9 cellular contexts compared by ENCODE assay signal in the genomic region with DNA sequence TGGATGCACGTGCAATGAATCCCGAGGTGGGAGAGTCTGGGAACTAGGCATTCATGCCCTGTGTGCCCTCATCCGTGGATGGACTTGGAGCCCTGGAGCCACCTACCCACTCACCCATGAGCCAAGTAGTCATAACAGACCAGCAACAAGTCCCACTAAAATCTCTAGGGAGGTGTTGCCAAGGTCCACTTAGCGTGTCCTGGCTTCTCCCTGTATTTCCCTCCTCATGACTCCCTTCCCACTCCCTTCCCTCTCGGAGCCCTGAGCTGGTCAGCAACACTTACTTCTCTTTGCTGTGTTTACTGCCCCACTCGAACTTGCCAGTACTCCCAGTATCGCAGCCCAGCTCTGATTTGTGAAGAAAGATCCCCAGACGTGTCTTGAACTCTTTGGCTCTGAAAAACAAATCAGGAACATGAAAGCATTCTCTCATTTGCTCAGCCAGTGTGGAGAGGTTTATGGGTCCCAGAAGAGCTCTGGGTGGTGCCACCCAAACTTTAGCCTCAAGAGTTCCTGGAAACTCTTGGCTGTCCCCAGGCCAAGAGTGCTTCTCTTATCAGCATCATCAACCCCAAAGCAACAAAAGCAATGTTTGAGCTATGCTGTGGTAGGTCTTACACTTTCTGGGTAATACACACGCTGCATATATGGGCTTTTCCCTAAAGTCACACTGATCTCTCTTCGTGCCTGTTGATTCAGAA. TPM values are rescaled to one million over a fixed set of nuclear protein-coding genes. Genes with fewer than 3 reads are reported as not detected.
DNase-seq lines count a peak whose midpoint lies in the region; ATAC-seq, FAIRE-seq and TF ChIP-seq lines count a peak whose summit lies in the region.
"Had no signal": no experiment of that assay in that cellular context is flagged by ENCODE, and none has a peak within 500 bp of the region (broad histone marks: within the 10 kb centered on the region; RNA-seq: fewer than 3 reads in every experiment).

No MANE protein-coding gene starts in this region.

- H3K9me2 ChIP-seq in DOHH2 (replicated peaks; ENCODE audit: control insufficient read depth, low read length) (no peaks in the 10 kb centered on the region), Loucy (replicated peaks; ENCODE audit: low read depth, low read length) (no peaks in the 10 kb centered on the region)

- peak overlapping the region; percentile 47 for H2BK12ac ChIP-seq in trophoblast cell (ENCODE audit: low read length)

- no peak overlapping the region for H2AK5ac ChIP-seq in trophoblast cell (ENCODE audit: low read length)

- no peak for ATAC-seq in GM18505 (IDR thresholded peaks at IDR 0.05; ENCODE audit: unreplicated experiment)

- no peak overlapping the region for H3K23ac ChIP-seq in trophoblast cell (ENCODE audit: low read length)

- peak overlapping the region; percentile 78 for H3K4ac ChIP-seq in trophoblast cell (ENCODE audit: low read depth, low read length)

- H3K4me1 ChIP-seq in DOHH2 (ENCODE audit: control insufficient read depth, low read length): peaks cover 60% of the 10 kb centered on the region
- H3K4me1 ChIP-seq in Loucy (ENCODE audit: insufficient read depth, low read length, poor library complexity, severe bottlenecking): peaks cover 31% of the 10 kb centered on the region
- peaks cover 25 to 26% of the 10 kb centered on the region in 2 experiments for H3K4me1 ChIP-seq in trophoblast cell (ENCODE audit: control insufficient read depth in 1 of 2, insufficient read depth in 2 of 2, low read length in 2 of 2)

- TF ChIP-seq CTCF in DOHH2 (IDR thresholded peaks at IDR 0.05; ENCODE audit: low read depth, low read length, poor library complexity, severe bottlenecking) (no peak), Loucy (conservative IDR thresholded peaks at IDR 0.05; ENCODE audit: low read length) (no peak), bronchial epithelial cell (IDR thresholded peaks at IDR 0.05; ENCODE audit: insufficient read depth, low read length, severe bottlenecking) (no peak)

- peak overlapping the region; percentile 61 for H3K27ac ChIP-seq in DOHH2 (ENCODE audit: low read depth, low read length)
- H3K27ac ChIP-seq in trophoblast cell (ENCODE audit: low read depth, low read length): peak overlapping the region; percentile 22

- H2BK5ac ChIP-seq in trophoblast cell (ENCODE audit: low read depth, low read length, poor library complexity): peak overlapping the region; percentile 42

- H4K8ac ChIP-seq in trophoblast cell (ENCODE audit: low read depth, low read length): peak overlapping the region; percentile 23

- H3F3A ChIP-seq in DOHH2 (ENCODE audit: control insufficient read depth, insufficient read depth) (peaks cover 22% of the 10 kb centered on the region), Loucy (ENCODE audit: low read depth) (no peaks in the 10 kb centered on the region; the same call in 1 of the 2 replicates)

- WGBS in trophoblast cell (ENCODE audit: extremely low coverage, insufficient coverage, insufficient read length): no CpG with 5 or more reads among the region's 10 CpGs

- peak overlapping the region; percentile 79 for H3K18ac ChIP-seq in trophoblast cell (ENCODE audit: low read length)

- H2BK120ac ChIP-seq in trophoblast cell (ENCODE audit: insufficient read depth, low read length, poor library complexity): peak overlapping the region; percentile 25

- no peak overlapping the region for H2AFZ ChIP-seq in Loucy (ENCODE audit: low read length)
- H2AFZ ChIP-seq in trophoblast cell (ENCODE audit: insufficient read depth, low read length, poor library complexity): no peak overlapping the region

- H3K4me2 ChIP-seq in DOHH2 (ENCODE audit: low read length): peak overlapping the region; percentile 95
- peak overlapping the region; percentile 84 for H3K4me2 ChIP-seq in Loucy (ENCODE audit: low read depth, low read length, poor library complexity, severe bottlenecking)
- peak overlapping the region; percentile 76 for H3K4me2 ChIP-seq in trophoblast cell (ENCODE audit: low read length)

- no peak for FAIRE-seq in bronchial epithelial cell (lab: Jason Lieb, UNC)

- H3K9ac ChIP-seq in Loucy (ENCODE audit: low read depth, low read length, poor library complexity, severe bottlenecking): peak overlapping the region; percentile 71
- H3K9ac ChIP-seq in trophoblast cell (ENCODE audit: low read length): peak overlapping the region; percentile 10

- H4K12ac ChIP-seq in trophoblast cell (ENCODE audit: low read depth, low read length): no peak overlapping the region

- H4K91ac ChIP-seq in trophoblast cell (ENCODE audit: low read depth, low read length): peak overlapping the region; percentile 59

- H3K14ac ChIP-seq in trophoblast cell (ENCODE audit: low read length): peak overlapping the region; percentile 73

- peak overlapping the region; percentile 87 for H3K4me3 ChIP-seq in DOHH2 (ENCODE audit: low read length)
- H3K4me3 ChIP-seq in Loucy (ENCODE audit: low read length, poor library complexity, severe bottlenecking): peak overlapping the region; percentile 76
- peak overlapping the region; percentile 60 for H3K4me3 ChIP-seq in bronchial epithelial cell (ENCODE audit: low read depth, low read length)
- peak overlapping the region; percentile 61 for H3K4me3 ChIP-seq in trophoblast cell (ENCODE audit: low read depth, low read length)

- H3K27me3 ChIP-seq in DOHH2 (ENCODE audit: control insufficient read depth, low read length): no peaks in the 10 kb centered on the region
- no peaks in the 10 kb centered on the region for H3K27me3 ChIP-seq in Loucy (ENCODE audit: insufficient read depth, low read length, poor library complexity, severe bottlenecking)
- no peaks in the 10 kb centered on the region for H3K27me3 ChIP-seq in bronchial epithelial cell (ENCODE audit: control insufficient read depth, insufficient read depth, low read length)
- H3K27me3 ChIP-seq in trophoblast cell (ENCODE audit: insufficient read depth, low read length): no peaks in the 10 kb centered on the region

- H3K9me3 ChIP-seq in DOHH2 (ENCODE audit: control insufficient read depth, insufficient read depth, low read length): no peaks in the 10 kb centered on the region
- H3K9me3 ChIP-seq in Loucy (ENCODE audit: insufficient read depth, low read depth, low read length): no peaks in the 10 kb centered on the region
- peaks cover 3% of the 10 kb centered on the region for H3K9me3 ChIP-seq in trophoblast cell (ENCODE audit: insufficient read depth, low read depth, low read length)

- H4K20me1 ChIP-seq in DOHH2 (ENCODE audit: control insufficient read depth, insufficient read depth, low read depth, low read length) (peaks cover 24% of the 10 kb centered on the region), Loucy (ENCODE audit: insufficient read depth, low read length, poor library complexity, severe bottlenecking) (no peaks in the 10 kb centered on the region)

- H3K79me1 ChIP-seq in trophoblast cell (ENCODE audit: low read length): peaks cover 21% of the 10 kb centered on the region

- H3K79me2 ChIP-seq in DOHH2 (ENCODE audit: control insufficient read depth, low read length) (peaks cover 45% of the 10 kb centered on the region), Loucy (ENCODE audit: insufficient read depth, low read length) (0 out of 2 replicates have a peak, but pooled peaks cover 2% of the 10 kb centered on the region), trophoblast cell (ENCODE audit: control insufficient read depth, insufficient read depth, low read length, poor library complexity) (peaks cover 19% of the 10 kb centered on the region)

- TF ChIP-seq POLR2A in GM18505 (IDR thresholded peaks at IDR 0.05; ENCODE audit: borderline replicate concordance, extremely low read depth, insufficient read depth, insufficient read length): no peak

- H3K36me3 ChIP-seq in DOHH2 (ENCODE audit: control insufficient read depth, low read length) (peaks cover 58% of the 10 kb centered on the region), Loucy (ENCODE audit: insufficient read depth, low read length) (no peaks in the 10 kb centered on the region), bronchial epithelial cell (ENCODE audit: control insufficient read depth, insufficient read depth, low read length) (peaks cover 11% of the 10 kb centered on the region), trophoblast cell (ENCODE audit: control insufficient read depth in 1 of 2, insufficient read depth in 2 of 2, low read length in 2 of 2) (peaks cover 27 to 33% of the 10 kb centered on the region in 2 experiments)

- DNase-seq in bronchial epithelial cell (ENCODE audit: low read depth) (no peak), trophoblast cell (peak; percentile 54 to 66), NCI-H345 (lab: John Stamatoyannopoulos, UW) (no peak), DMS 273 (lab: John Stamatoyannopoulos, UW; ENCODE audit: unreplicated experiment) (no peak), SHP77 treated with DMSO at 0.1 percent for 48 hours (lab: John Stamatoyannopoulos, UW) (no peak)
- DNase-seq: NCI-H1436 treated with DMSO at 0.1 percent for 48 hours had no signal

RNA-seq across cellular contexts. Expression of gene RGS16, which starts 1.1 kb away (rescaled TPM):
- total RNA-seq in bronchial epithelial cell: 3.5 and 3.7 TPM in 2 replicates
- polyA plus RNA-seq in trophoblast cell (2013): 138 and 141 TPM in 2 replicates

RNA-seq across cellular contexts. Expression of gene RNASEL, which starts 14.0 kb away (rescaled TPM):
- 3.2 and 7.9 TPM in 2 replicates for total RNA-seq in bronchial epithelial cell
- polyA plus RNA-seq in trophoblast cell (2013): 1.2 and 1.4 TPM in 2 replicates

Comparison
In these comparisons a context has a peak if more than half of its experiments do, and no peak if none do; other contexts are left out.
1. DNase-seq: peak in trophoblast cell (2 of 2); none in bronchial epithelial cell (single experiment), NCI-H345 (single experiment), DMS 273 (single experiment) and SHP77 treated with DMSO at 0.1 percent for 48 hours (single experiment).
2. Peak in every context shown above with its lines, with median percentiles within 50 percentile points of each other: H3K4me2 ChIP-seq and H3K4me3 ChIP-seq.